In the genomic region with DNA sequence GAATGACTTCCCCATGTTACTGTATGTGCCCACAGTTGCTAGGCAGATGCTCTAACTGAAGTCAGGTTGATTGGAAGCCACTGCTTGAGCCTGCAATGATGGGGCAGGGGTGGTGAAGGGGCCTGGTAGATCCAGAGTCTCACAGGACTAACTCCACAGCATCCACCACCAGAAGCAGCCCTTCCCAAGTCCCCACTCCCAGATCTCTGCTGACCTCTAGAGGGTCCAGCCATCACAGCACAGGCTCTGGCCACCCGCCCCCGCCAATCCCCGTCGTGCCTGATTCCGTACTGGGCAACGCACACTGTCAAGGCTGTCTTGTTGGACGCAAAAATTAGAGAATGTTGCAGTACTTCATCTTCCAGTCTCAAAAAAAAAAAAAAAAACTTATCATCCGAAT, we compare ENCODE assay signal across 1 cellular context.
TF ChIP-seq lines count a peak whose summit lies in the region.

No MANE protein-coding gene starts in this region.

TF ChIP-seq in SK-N-SH treated with all-trans-retinoic acid at 6 μM for 48 hours, 23 proteins besides CTCF, POLR2A, EP300 and RAD21 (continued from another document):
- TF ChIP-seq, protein P1, sequence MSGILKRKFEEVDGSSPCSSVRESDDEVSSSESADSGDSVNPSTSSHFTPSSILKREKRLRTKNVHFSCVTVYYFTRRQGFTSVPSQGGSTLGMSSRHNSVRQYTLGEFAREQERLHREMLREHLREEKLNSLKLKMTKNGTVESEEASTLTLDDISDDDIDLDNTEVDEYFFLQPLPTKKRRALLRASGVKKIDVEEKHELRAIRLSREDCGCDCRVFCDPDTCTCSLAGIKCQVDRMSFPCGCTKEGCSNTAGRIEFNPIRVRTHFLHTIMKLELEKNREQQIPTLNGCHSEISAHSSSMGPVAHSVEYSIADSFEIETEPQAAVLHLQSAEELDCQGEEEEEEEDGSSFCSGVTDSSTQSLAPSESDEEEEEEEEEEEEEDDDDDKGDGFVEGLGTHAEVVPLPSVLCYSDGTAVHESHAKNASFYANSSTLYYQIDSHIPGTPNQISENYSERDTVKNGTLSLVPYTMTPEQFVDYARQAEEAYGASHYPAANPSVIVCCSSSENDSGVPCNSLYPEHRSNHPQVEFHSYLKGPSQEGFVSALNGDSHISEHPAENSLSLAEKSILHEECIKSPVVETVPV (CRISPR knock-in tag; IDR thresholded peaks at IDR 0.05): no peak
- no peak for TF ChIP-seq ZNF70 (CRISPR knock-in tag; IDR thresholded peaks at IDR 0.05)
- no peak for TF ChIP-seq RARB (CRISPR knock-in tag; IDR thresholded peaks at IDR 0.05)
- no peak for TF ChIP-seq PPARA (CRISPR knock-in tag; IDR thresholded peaks at IDR 0.05; ENCODE audit: borderline replicate concordance)
- TF ChIP-seq TOX (CRISPR knock-in tag; IDR thresholded peaks at IDR 0.05; ENCODE audit: borderline replicate concordance): no peak
- TF ChIP-seq BACH2 (CRISPR knock-in tag; IDR thresholded peaks at IDR 0.05; ENCODE audit: borderline replicate concordance): no peak
